Comparison of ENCODE assay signal across 1 cellular context in genomic region chr15:66269326-66270090, GRCh38.
TF ChIP-seq lines count a peak whose summit lies in the region.

No MANE protein-coding gene starts in this region.

TF ChIP-seq in K562, 482 proteins besides CTCF, POLR2A, EP300 and RAD21 (continued from another document and continues in another):
- TF ChIP-seq, protein P1, sequence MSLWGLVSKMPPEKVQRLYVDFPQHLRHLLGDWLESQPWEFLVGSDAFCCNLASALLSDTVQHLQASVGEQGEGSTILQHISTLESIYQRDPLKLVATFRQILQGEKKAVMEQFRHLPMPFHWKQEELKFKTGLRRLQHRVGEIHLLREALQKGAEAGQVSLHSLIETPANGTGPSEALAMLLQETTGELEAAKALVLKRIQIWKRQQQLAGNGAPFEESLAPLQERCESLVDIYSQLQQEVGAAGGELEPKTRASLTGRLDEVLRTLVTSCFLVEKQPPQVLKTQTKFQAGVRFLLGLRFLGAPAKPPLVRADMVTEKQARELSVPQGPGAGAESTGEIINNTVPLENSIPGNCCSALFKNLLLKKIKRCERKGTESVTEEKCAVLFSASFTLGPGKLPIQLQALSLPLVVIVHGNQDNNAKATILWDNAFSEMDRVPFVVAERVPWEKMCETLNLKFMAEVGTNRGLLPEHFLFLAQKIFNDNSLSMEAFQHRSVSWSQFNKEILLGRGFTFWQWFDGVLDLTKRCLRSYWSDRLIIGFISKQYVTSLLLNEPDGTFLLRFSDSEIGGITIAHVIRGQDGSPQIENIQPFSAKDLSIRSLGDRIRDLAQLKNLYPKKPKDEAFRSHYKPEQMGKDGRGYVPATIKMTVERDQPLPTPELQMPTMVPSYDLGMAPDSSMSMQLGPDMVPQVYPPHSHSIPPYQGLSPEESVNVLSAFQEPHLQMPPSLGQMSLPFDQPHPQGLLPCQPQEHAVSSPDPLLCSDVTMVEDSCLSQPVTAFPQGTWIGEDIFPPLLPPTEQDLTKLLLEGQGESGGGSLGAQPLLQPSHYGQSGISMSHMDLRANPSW (CRISPR knock-in tag; IDR thresholded peaks at IDR 0.05) = no peak
- TF ChIP-seq SAFB2 (IDR thresholded peaks at IDR 0.05; ENCODE audit: borderline replicate concordance, low read depth, low read length, severe bottlenecking) (no peak), NFRKB (IDR thresholded peaks at IDR 0.05; ENCODE audit: low read depth) (no peak), FOXA3 (CRISPR knock-in tag; conservative IDR thresholded peaks at IDR 0.05 in 1 of 2, IDR thresholded peaks at IDR 0.05 in 1 of 2) (no peak), KDM2B (CRISPR knock-in tag; IDR thresholded peaks at IDR 0.05) (no peak), KDM5B (IDR thresholded peaks at IDR 0.05; ENCODE audit: insufficient replicate concordance, low read depth, low read length) (no peak), ZSCAN32 (CRISPR knock-in tag; IDR thresholded peaks at IDR 0.05) (no peak), ADNP (tag; IDR thresholded peaks at IDR 0.05) (no peak), ZNF12 (CRISPR knock-in tag; IDR thresholded peaks at IDR 0.05) (no peak), SNRNP70 (optimal IDR thresholded peaks at IDR 0.05; ENCODE audit: low read depth, low read length) (no peak), BHLHE40 (IDR thresholded peaks at IDR 0.05; ENCODE audit: low read length) (peak; percentile 86), MTA1 (IDR thresholded peaks at IDR 0.05; ENCODE audit: borderline replicate concordance) (no peak), ZNF830 (CRISPR knock-in tag; IDR thresholded peaks at IDR 0.05) (no peak), TAF1 (IDR thresholded peaks at IDR 0.05; ENCODE audit: control insufficient read depth, extremely low read depth, insufficient read depth, low read length, severe bottlenecking) (no peak), NFYB (IDR thresholded peaks at IDR 0.05; ENCODE audit: extremely low read depth, insufficient read length) (peak; percentile 46), MNT (conservative IDR thresholded peaks at IDR 0.05) (peak in 1 of 2 experiments; percentile 47; a peak in 2 of 4 replicates), ZNF589 (CRISPR knock-in tag; IDR thresholded peaks at IDR 0.05; ENCODE audit: low read depth) (no peak), ZNF384 (IDR thresholded peaks at IDR 0.05; ENCODE audit: low read depth, low read length) (peak; percentile 26; the same call in 1 of the 2 replicates), ZFPM2 (CRISPR knock-in tag; IDR thresholded peaks at IDR 0.05) (no peak), TCF15 (CRISPR knock-in tag; IDR thresholded peaks at IDR 0.05) (no peak), ETS1 (conservative IDR thresholded peaks at IDR 0.05; ENCODE audit: control insufficient read depth, low read depth, low read length) (no peak), EHMT2 (IDR thresholded peaks at IDR 0.05) (no peak), ZKSCAN8 (CRISPR knock-in tag; IDR thresholded peaks at IDR 0.05) (no peak), CHD1 (IDR thresholded peaks at IDR 0.05; ENCODE audit: low read length) (no peak), MYNN (IDR thresholded peaks at IDR 0.05) (no peak), MYNN (CRISPR knock-in tag; IDR thresholded peaks at IDR 0.05) (no peak), DIDO1 (tag; IDR thresholded peaks at IDR 0.05; ENCODE audit: low read depth) (0 out of 2 replicates have a peak, but pooled peaks have one; percentile 53), RBM14 (IDR thresholded peaks at IDR 0.05; ENCODE audit: borderline replicate concordance, insufficient read depth, low read depth, low read length) (no peak), CTBP1 (IDR thresholded peaks at IDR 0.05; ENCODE audit: borderline replicate concordance) (peak; percentile 32; the same call in 1 of the 2 replicates), MGA (IDR thresholded peaks at IDR 0.05) (peak; percentile 39), PHB2 (IDR thresholded peaks at IDR 0.05; ENCODE audit: low read depth) (no peak), CBX5 (IDR thresholded peaks at IDR 0.05; ENCODE audit: borderline replicate concordance, low read depth) (no peak), KLF6 (CRISPR knock-in tag; IDR thresholded peaks at IDR 0.05; ENCODE audit: borderline replicate concordance) (no peak), NRF1 (conservative IDR thresholded peaks at IDR 0.05 in 1 of 2, IDR thresholded peaks at IDR 0.05 in 1 of 2) (peak; percentile 56 to 58), ZNF75A (CRISPR knock-in tag; IDR thresholded peaks at IDR 0.05) (no peak), NCOR1 (IDR thresholded peaks at IDR 0.05) (no peak), FOXK1 (CRISPR knock-in tag; IDR thresholded peaks at IDR 0.05; ENCODE audit: borderline replicate concordance) (no peak), CEBPB (tag; IDR thresholded peaks at IDR 0.05) (no peak), RBM22 (IDR thresholded peaks at IDR 0.05; ENCODE audit: low read depth, low read length, poor library complexity, severe bottlenecking) (no peak), SMC3 (conservative IDR thresholded peaks at IDR 0.05; ENCODE audit: insufficient read depth, low read depth, low read length) (no peak), TAF7 (tag; IDR thresholded peaks at IDR 0.05) (no peak), FOXK2 (conservative IDR thresholded peaks at IDR 0.05 in 1 of 2, IDR thresholded peaks at IDR 0.05 in 1 of 2; ENCODE audit: low read depth in 2 of 2) (0 out of 4 replicates have a peak, but pooled peaks of 1 of the 2 experiments have one; percentile 28), MEIS2 (IDR thresholded peaks at IDR 0.05; ENCODE audit: partially characterized antibody) (peak; percentile 94), PTTG1 (tag; IDR thresholded peaks at IDR 0.05; ENCODE audit: low read depth) (no peak), TARDBP (IDR thresholded peaks at IDR 0.05) (no peak), GATA2 (CRISPR knock-in tag; IDR thresholded peaks at IDR 0.05) (0 out of 2 replicates have a peak, but pooled peaks have one; percentile 29)
- TF ChIP-seq, protein P2, sequence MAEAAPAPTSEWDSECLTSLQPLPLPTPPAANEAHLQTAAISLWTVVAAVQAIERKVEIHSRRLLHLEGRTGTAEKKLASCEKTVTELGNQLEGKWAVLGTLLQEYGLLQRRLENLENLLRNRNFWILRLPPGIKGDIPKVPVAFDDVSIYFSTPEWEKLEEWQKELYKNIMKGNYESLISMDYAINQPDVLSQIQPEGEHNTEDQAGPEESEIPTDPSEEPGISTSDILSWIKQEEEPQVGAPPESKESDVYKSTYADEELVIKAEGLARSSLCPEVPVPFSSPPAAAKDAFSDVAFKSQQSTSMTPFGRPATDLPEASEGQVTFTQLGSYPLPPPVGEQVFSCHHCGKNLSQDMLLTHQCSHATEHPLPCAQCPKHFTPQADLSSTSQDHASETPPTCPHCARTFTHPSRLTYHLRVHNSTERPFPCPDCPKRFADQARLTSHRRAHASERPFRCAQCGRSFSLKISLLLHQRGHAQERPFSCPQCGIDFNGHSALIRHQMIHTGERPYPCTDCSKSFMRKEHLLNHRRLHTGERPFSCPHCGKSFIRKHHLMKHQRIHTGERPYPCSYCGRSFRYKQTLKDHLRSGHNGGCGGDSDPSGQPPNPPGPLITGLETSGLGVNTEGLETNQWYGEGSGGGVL (CRISPR knock-in tag; IDR thresholded peaks at IDR 0.05) = no peak
- TF ChIP-seq, protein P3, sequence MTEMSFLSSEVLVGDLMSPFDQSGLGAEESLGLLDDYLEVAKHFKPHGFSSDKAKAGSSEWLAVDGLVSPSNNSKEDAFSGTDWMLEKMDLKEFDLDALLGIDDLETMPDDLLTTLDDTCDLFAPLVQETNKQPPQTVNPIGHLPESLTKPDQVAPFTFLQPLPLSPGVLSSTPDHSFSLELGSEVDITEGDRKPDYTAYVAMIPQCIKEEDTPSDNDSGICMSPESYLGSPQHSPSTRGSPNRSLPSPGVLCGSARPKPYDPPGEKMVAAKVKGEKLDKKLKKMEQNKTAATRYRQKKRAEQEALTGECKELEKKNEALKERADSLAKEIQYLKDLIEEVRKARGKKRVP (CRISPR knock-in tag; IDR thresholded peaks at IDR 0.05) = no peak
